ENCODE assay signal across 29 cellular contexts in genomic region chrX:55816023-55816422, GRCh38.
"Had no signal": no experiment of that assay in that cellular context is flagged by ENCODE, and none has a peak within 500 bp of the region (broad histone marks: within the 10 kb centered on the region; RNA-seq: fewer than 3 reads in every experiment).

No MANE protein-coding gene starts in this region.

- H3K4me1 ChIP-seq: body of pancreas, heart right ventricle, left lung, sigmoid colon, upper lobe of left lung, vagina had no signal

- H3K9me3 ChIP-seq: body of pancreas, heart right ventricle, left lung, neutrophil, sigmoid colon, upper lobe of left lung, vagina had no signal

- DNase-seq: activated CD4-positive, alpha-beta T cell treated with anti-CD3 and anti-CD28 coated beads for 4 hours; activated CD4-positive, alpha-beta T cell treated with anti-CD3 and anti-CD28 coated beads, Interleukin-2, amount 50 U/mL, for 4 hours; activated CD8-positive, alpha-beta memory T cell treated with anti-CD3 and anti-CD28 coated beads for 24 hours; activated effector memory CD4-positive, alpha-beta T cell treated with Interleukin-2 at 50 U/mL for 16 hours; activated naive CD4-positive, alpha-beta T cell treated with Interleukin-2 at 50 U/mL for 16 hours; aorta; body of pancreas; cortex of kidney; effector memory CD8-positive, alpha-beta T cell; foreskin melanocyte; heart right ventricle; kidney glomerular epithelial cell; left lung; nephron progenitor cell; retina; sigmoid colon; small intestine; stimulated activated CD4-positive, alpha-beta T cell treated with anti-CD3 and anti-CD28 coated beads, Interleukin-1b, Interleukin-23, amount 100 ng/mL, for 48 hours; stimulated activated CD4-positive, alpha-beta T cell treated with anti-CD3 and anti-CD28 coated beads, Interleukin-4, amount 100 ng/mL, for 4 hours; stimulated activated CD8-positive, alpha-beta memory T cell treated with anti-CD3 and anti-CD28 coated beads, Interleukin-4, amount 100 ng/mL, for 48 hours; stimulated activated naive CD8-positive, alpha-beta T cell treated with anti-CD3 and anti-CD28 coated beads, Interleukin-15, amount 100 ng/mL, for 72 hours; substantia nigra; T-helper 1 cell; upper lobe of left lung had no signal

- H3K27me3 ChIP-seq: body of pancreas, heart right ventricle, left lung, neutrophil, sigmoid colon, upper lobe of left lung, vagina had no signal

- H3K27ac ChIP-seq: body of pancreas, heart right ventricle, left lung, neutrophil, sigmoid colon, upper lobe of left lung, vagina, VCaP had no signal

- H3K36me3 ChIP-seq: heart right ventricle, left lung, neutrophil, sigmoid colon, upper lobe of left lung, vagina had no signal

- ATAC-seq: body of pancreas; effector memory CD8-positive, alpha-beta T cell; heart right ventricle; left lung; stimulated activated memory B cell treated with anti-CD40 and anti-IgM and Interleukin-4, amounts not matched to agents 10 μg/mL and 1 μg/mL and 100 μg/mL, for 72 hours; stimulated activated naive CD8-positive, alpha-beta T cell treated with anti-CD3 and anti-CD28 coated beads, Interleukin-15, amount 100 ng/mL, for 72 hours had no signal

- H3K4me3 ChIP-seq: body of pancreas, heart right ventricle, left lung, lung, sigmoid colon, upper lobe of left lung, vagina had no signal
